Comparison of ENCODE assay signal across 1 cellular context in genomic region chr12:75489187-75489586, GRCh38.
TF ChIP-seq lines count a peak whose summit lies in the region.

No MANE protein-coding gene starts in this region.

TF ChIP-seq in HCT116, 20 proteins besides CTCF, POLR2A, EP300 and RAD21 (continued from another document):
- no peak for TF ChIP-seq TCF7L2 (IDR thresholded peaks at IDR 0.05; ENCODE audit: borderline replicate concordance, extremely low read depth, insufficient read depth, insufficient read length)
- no peak for TF ChIP-seq ZFX (IDR thresholded peaks at IDR 0.05)
- no peak for TF ChIP-seq REST (IDR thresholded peaks at IDR 0.05; ENCODE audit: low read depth)
- no peak for TF ChIP-seq EGR1 (IDR thresholded peaks at IDR 0.05; ENCODE audit: low read depth)
- TF ChIP-seq ELF1 (IDR thresholded peaks at IDR 0.05; ENCODE audit: borderline replicate concordance, low read depth), result no peak
- TF ChIP-seq YY1 (IDR thresholded peaks at IDR 0.05; ENCODE audit: extremely low read depth, insufficient replicate concordance, low read depth, low read length), result no peak
